ENCODE assay signal across 30 cellular contexts in the genomic region with DNA sequence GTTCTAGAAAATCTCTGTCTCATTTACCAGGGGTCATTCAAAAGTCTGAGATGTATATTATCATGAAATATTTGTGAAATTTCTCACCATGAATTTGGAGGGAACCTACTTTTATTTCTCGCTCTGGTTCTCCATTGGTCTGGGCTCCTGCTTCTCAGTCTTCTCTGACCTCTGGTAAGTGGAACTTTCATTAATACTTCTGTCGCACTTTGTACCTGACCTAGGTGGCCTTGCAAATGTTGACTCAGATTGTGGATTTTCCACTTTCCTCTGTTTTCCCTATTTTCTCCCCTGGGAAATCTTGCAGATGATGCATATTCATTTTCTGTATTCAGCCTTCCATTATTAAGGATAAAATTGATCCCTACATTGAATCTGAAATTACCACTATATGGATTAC.
"Had no signal": no experiment of that assay in that cellular context is flagged by ENCODE, and none has a peak within 500 bp of the region (broad histone marks: within the 10 kb centered on the region; RNA-seq: fewer than 3 reads in every experiment).

No MANE protein-coding gene starts in this region.

- ATAC-seq: activated CD8-positive, alpha-beta memory T cell treated with anti-CD3 and anti-CD28 coated beads, Interleukin-2, amount 10 ng/mL, durations not matched to agents 7 days and 5 days; effector memory CD8-positive, alpha-beta T cell; gastroesophageal sphincter; SK-N-SH treated with all-trans-retinoic acid at 6 μM for 48 hours had no signal

- H3K27me3 Mint-ChIP-seq: activated CD4-positive, alpha-beta memory T cell treated with anti-CD3 and anti-CD28 coated beads, Interleukin-2, amount 10 ng/mL, durations not matched to agents 7 days and 5 days; activated CD4-positive, alpha-beta T cell treated with anti-CD3 and anti-CD28 coated beads for 36 hours; activated CD4-positive, alpha-beta T cell treated with anti-CD3 and anti-CD28 coated beads, Interleukin-2, amount 10 ng/mL, durations not matched to agents 7 days and 5 days; activated CD8-positive, alpha-beta memory T cell treated with anti-CD3 and anti-CD28 coated beads, Interleukin-2, amount 10 ng/mL, durations not matched to agents 7 days and 5 days; activated naive CD8-positive, alpha-beta T cell treated with anti-CD3 and anti-CD28 coated beads, Interleukin-2, amount 10 ng/mL, durations not matched to agents 7 days and 5 days; activated T-helper 17 cell treated with anti-CD3 and anti-CD28 coated beads, Interleukin-2, amount 50 U/mL, for 72 hours; central memory CD8-positive, alpha-beta T cell; dendritic cell treated with granulocyte-macrophage colony-stimulating factor and Interleukin-4, amounts not matched to agents 40 ng/mL and 50 ng/mL, for 4 days; effector memory CD8-positive, alpha-beta T cell had no signal

- H3K9me3 ChIP-seq: esophagus squamous epithelium, gastroesophageal sphincter had no signal

- H3K27ac ChIP-seq: brain microvascular endothelial cell, coronary artery, dorsolateral prefrontal cortex, epithelial cell of prostate, esophagus squamous epithelium, gastroesophageal sphincter had no signal

- H3K27me3 ChIP-seq: brain microvascular endothelial cell, dorsolateral prefrontal cortex, esophagus squamous epithelium, gastroesophageal sphincter had no signal

- H3K4me1 ChIP-seq: esophagus squamous epithelium had no signal

- H3K4me3 Mint-ChIP-seq: activated CD4-positive, alpha-beta memory T cell treated with anti-CD3 and anti-CD28 coated beads, Interleukin-2, amount 10 ng/mL, durations not matched to agents 7 days and 5 days; activated CD4-positive, alpha-beta T cell treated with anti-CD3 and anti-CD28 coated beads for 36 hours; activated CD4-positive, alpha-beta T cell treated with anti-CD3 and anti-CD28 coated beads, Interleukin-2, amount 10 ng/mL, durations not matched to agents 7 days and 5 days; activated CD8-positive, alpha-beta memory T cell treated with anti-CD3 and anti-CD28 coated beads, Interleukin-2, amount 10 ng/mL, durations not matched to agents 7 days and 5 days; activated naive CD8-positive, alpha-beta T cell treated with anti-CD3 and anti-CD28 coated beads, Interleukin-2, amount 10 ng/mL, durations not matched to agents 7 days and 5 days; activated T-cell treated with anti-CD3 and anti-CD28 coated beads, Interleukin-2, amount 50 U/mL, for 4 hours; activated T-helper 17 cell treated with anti-CD3 and anti-CD28 coated beads, Interleukin-2, amount 50 U/mL, for 72 hours; central memory CD8-positive, alpha-beta T cell; dendritic cell treated with granulocyte-macrophage colony-stimulating factor and Interleukin-4, amounts not matched to agents 40 ng/mL and 50 ng/mL, for 4 days; effector memory CD8-positive, alpha-beta T cell had no signal

- H3K4me1 Mint-ChIP-seq: central memory CD8-positive, alpha-beta T cell had no signal

- DNase-seq: activated CD4-positive, alpha-beta memory T cell treated with anti-CD3 and anti-CD28 coated beads, Interleukin-2, amount 10 ng/mL, durations not matched to agents 7 days and 5 days; activated CD4-positive, alpha-beta T cell treated with anti-CD3 and anti-CD28 coated beads for 36 hours; activated CD4-positive, alpha-beta T cell treated with anti-CD3 and anti-CD28 coated beads, Interleukin-2, amount 10 ng/mL, durations not matched to agents 7 days and 5 days; activated CD4-positive, alpha-beta T cell treated with anti-CD3 and anti-CD28 coated beads, Interleukin-2, amount 50 U/mL, for 4 hours; activated CD4-positive, CD25-positive, alpha-beta regulatory T cell; activated CD4-positive, CD25-positive, alpha-beta regulatory T cell treated with anti-CD3 and anti-CD28 coated beads, Interleukin-2, amount 50 U/mL, for 72 hours; activated CD8-positive, alpha-beta memory T cell treated with anti-CD3 and anti-CD28 coated beads, Interleukin-2, amount 10 ng/mL, durations not matched to agents 7 days and 5 days; activated CD8-positive, alpha-beta memory T cell treated with anti-CD3 and anti-CD28 coated beads, Interleukin-2, amount 50 U/mL, for 4 hours; activated effector memory CD4-positive, alpha-beta T cell treated with Interleukin-2 at 50 U/mL for 16 hours; activated gamma-delta T cell treated with Interleukin-2 at 50 U/mL for 16 hours; activated naive CD4-positive, alpha-beta T cell treated with anti-CD3 and anti-CD28 coated beads, Interleukin-2, amount 50 U/mL, for 16 hours; activated naive CD4-positive, alpha-beta T cell treated with Interleukin-2 at 50 U/mL for 16 hours; activated naive CD8-positive, alpha-beta T cell treated with anti-CD3 and anti-CD28 coated beads, Interleukin-2, amount 10 ng/mL, durations not matched to agents 7 days and 5 days; activated T-cell treated with anti-CD3 and anti-CD28 coated beads, Interleukin-2, amount 50 U/mL, for 4 hours; amniotic stem cell; anterior cingulate cortex; brain microvascular endothelial cell; dorsolateral prefrontal cortex; effector CD4-positive, alpha-beta T cell; effector memory CD8-positive, alpha-beta T cell; esophagus squamous epithelium; foreskin melanocyte; T-helper 1 cell had no signal

- H3K27ac Mint-ChIP-seq: activated CD4-positive, alpha-beta memory T cell treated with anti-CD3 and anti-CD28 coated beads, Interleukin-2, amount 10 ng/mL, durations not matched to agents 7 days and 5 days; activated CD4-positive, alpha-beta T cell treated with anti-CD3 and anti-CD28 coated beads for 36 hours; activated CD4-positive, alpha-beta T cell treated with anti-CD3 and anti-CD28 coated beads, Interleukin-2, amount 10 ng/mL, durations not matched to agents 7 days and 5 days; activated CD8-positive, alpha-beta memory T cell treated with anti-CD3 and anti-CD28 coated beads, Interleukin-2, amount 10 ng/mL, durations not matched to agents 7 days and 5 days; activated naive CD8-positive, alpha-beta T cell treated with anti-CD3 and anti-CD28 coated beads, Interleukin-2, amount 10 ng/mL, durations not matched to agents 7 days and 5 days; activated T-helper 17 cell treated with anti-CD3 and anti-CD28 coated beads, Interleukin-2, amount 50 U/mL, for 72 hours; dendritic cell treated with granulocyte-macrophage colony-stimulating factor and Interleukin-4, amounts not matched to agents 40 ng/mL and 50 ng/mL, for 4 days had no signal

- H3K4me3 ChIP-seq: coronary artery, dorsolateral prefrontal cortex, esophagus squamous epithelium, gastroesophageal sphincter had no signal

- H3K9me3 Mint-ChIP-seq: activated CD4-positive, alpha-beta memory T cell treated with anti-CD3 and anti-CD28 coated beads, Interleukin-2, amount 10 ng/mL, durations not matched to agents 7 days and 5 days; activated CD4-positive, alpha-beta T cell treated with anti-CD3 and anti-CD28 coated beads, Interleukin-2, amount 10 ng/mL, durations not matched to agents 7 days and 5 days; activated naive CD8-positive, alpha-beta T cell treated with anti-CD3 and anti-CD28 coated beads, Interleukin-2, amount 10 ng/mL, durations not matched to agents 7 days and 5 days; activated T-cell treated with anti-CD3 and anti-CD28 coated beads, Interleukin-2, amount 50 U/mL, for 4 hours; activated T-helper 17 cell treated with anti-CD3 and anti-CD28 coated beads, Interleukin-2, amount 50 U/mL, for 72 hours; central memory CD8-positive, alpha-beta T cell; dendritic cell treated with granulocyte-macrophage colony-stimulating factor and Interleukin-4, amounts not matched to agents 40 ng/mL and 50 ng/mL, for 4 days; effector memory CD8-positive, alpha-beta T cell had no signal
